1 cellular context compared by ENCODE assay signal in genomic region chr16:22233050-22233405, GRCh38.
TF ChIP-seq lines count a peak whose summit lies in the region.

No MANE protein-coding gene starts in this region.

TF ChIP-seq in HepG2, 621 proteins besides CTCF, POLR2A, EP300 and RAD21:
- TF ChIP-seq LRRFIP1 (CRISPR knock-in tag; conservative IDR thresholded peaks at IDR 0.05) (no peak), MXD4 (CRISPR knock-in tag; IDR thresholded peaks at IDR 0.05) (0 out of 2 replicates have a peak, but pooled peaks have one; percentile 12), ZMYM4 (CRISPR knock-in tag; IDR thresholded peaks at IDR 0.05) (peak; percentile 3; the same call in 1 of the 2 replicates), THAP11 (CRISPR knock-in tag; IDR thresholded peaks at IDR 0.05) (no peak), HNF1A (IDR thresholded peaks at IDR 0.05; ENCODE audit: low read depth) (0 out of 2 replicates have a peak, but pooled peaks have one; percentile 2), HNF1A (CRISPR knock-in tag; IDR thresholded peaks at IDR 0.05; ENCODE audit: borderline replicate concordance) (no peak), MTERF4 (CRISPR knock-in tag; IDR thresholded peaks at IDR 0.05) (0 out of 2 replicates have a peak, but pooled peaks have one; percentile 29), ARID4A (CRISPR knock-in tag; IDR thresholded peaks at IDR 0.05; ENCODE audit: borderline replicate concordance) (peak; percentile 8; the same call in 1 of the 2 replicates), HDAC1 (CRISPR knock-in tag; IDR thresholded peaks at IDR 0.05) (0 out of 2 replicates have a peak, but pooled peaks have one; percentile 1)
